Comparison of ENCODE assay signal across 17 cellular contexts in the genomic region with DNA sequence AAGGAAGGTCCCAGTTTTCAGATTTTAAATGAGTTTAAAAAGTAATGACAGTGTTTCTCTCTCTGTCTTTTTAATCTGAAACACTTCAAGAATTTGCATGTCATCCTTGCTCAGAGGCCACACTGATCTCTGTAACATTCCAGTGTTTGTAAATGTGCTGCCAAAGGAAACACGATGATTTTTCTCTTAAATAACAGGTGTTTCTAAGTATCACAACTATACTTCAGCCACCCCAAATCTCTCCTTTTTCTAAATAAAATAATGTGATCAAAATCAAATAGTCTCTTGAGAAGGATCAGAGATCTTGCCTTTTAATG. TPM values are rescaled to one million over a fixed set of nuclear protein-coding genes. Genes with fewer than 3 reads are reported as not detected.
DNase-seq lines count a peak whose midpoint lies in the region; ATAC-seq and TF ChIP-seq lines count a peak whose summit lies in the region.
"Had no signal": no experiment of that assay in that cellular context is flagged by ENCODE, and none has a peak within 500 bp of the region (broad histone marks: within the 10 kb centered on the region; RNA-seq: fewer than 3 reads in every experiment).

No MANE protein-coding gene starts in this region.

- H3F3A ChIP-seq in SK-N-SH (replicated peaks; ENCODE audit: insufficient read depth) = no peaks in the 10 kb centered on the region

- peaks cover 0 to 7% of the 10 kb centered on the region in 2 experiments; a peak in 1 of 4 replicates for H3K4me1 ChIP-seq in SK-N-SH (ENCODE audit: control insufficient read depth in 1 of 2, insufficient read depth in 2 of 2, low read depth in 1 of 2, low read length in 1 of 2)
- H3K4me1 ChIP-seq in spleen = peaks cover 7 to 67% (median 36%) of the 10 kb centered on the region in 6 donors
- peaks cover 13 to 20% (median 18%) of the 10 kb centered on the region in 4 donors for H3K4me1 ChIP-seq in esophagus muscularis mucosa

- POLR2A ChIA-PET in SK-N-SH (lab: Yijun Ruan, JAX) = no interaction called here
- POLR2A ChIA-PET in activated naive CD8-positive, alpha-beta T cell treated with anti-CD3 and anti-CD28 coated beads, Interleukin-2, amount 10 ng/mL, durations not matched to agents 7 days and 5 days (lab: Charles Lee) = interaction anchor here (2.1 to 6.9 kb wide), 2 partner anchors 9 to 45 kb away, joined by 6 to 169 read pairs; a partner anchor contains a TSS

- CTCF ChIA-PET in SK-N-SH (lab: Yijun Ruan, JAX) = no interaction called here

- no peaks in the 10 kb centered on the region for H3K9me3 Mint-ChIP-seq in activated naive CD8-positive, alpha-beta T cell treated with anti-CD3 and anti-CD28 coated beads, Interleukin-2, amount 10 ng/mL, durations not matched to agents 7 days and 5 days

- no peaks in the 10 kb centered on the region for H4K20me1 ChIP-seq in SK-N-SH (ENCODE audit: insufficient read depth)

- no peaks in the 10 kb centered on the region for H3K36me3 ChIP-seq in SK-N-SH (replicated peaks in 1 of 2; ENCODE audit: control insufficient read depth in 1 of 2, insufficient read depth in 2 of 2, low read length in 1 of 2)
- H3K36me3 ChIP-seq in spleen = no peaks in the 10 kb centered on the region
- H3K36me3 ChIP-seq in esophagus muscularis mucosa = no peaks in the 10 kb centered on the region
- H3K36me3 ChIP-seq: tibial artery had no signal

- 52% methylated on average over 1 of the region's 1 CpG for WGBS in SK-N-SH (ENCODE audit: low lambda C conversion rate)
- WGBS in spleen, 5 donors = 34 to 76% (median 52%) methylated on average over 1 of the region's 1 CpG
- WGBS in esophagus muscularis mucosa = 67% methylated on average over 1 of the region's 1 CpG

- peak overlapping the region; percentile 4 for H3K4me3 Mint-ChIP-seq in activated naive CD8-positive, alpha-beta T cell treated with anti-CD3 and anti-CD28 coated beads, Interleukin-2, amount 10 ng/mL, durations not matched to agents 7 days and 5 days

- TF ChIP-seq POLR2A in spleen (IDR thresholded peaks at IDR 0.05) = no peak
- no peak for TF ChIP-seq POLR2A in esophagus muscularis mucosa (IDR thresholded peaks at IDR 0.05; ENCODE audit: low read depth)

- H3K9me3 ChIP-seq in SK-N-SH = no peaks in the 10 kb centered on the region
- no peaks in the 10 kb centered on the region for H3K9me3 ChIP-seq in spleen
- H3K9me3 ChIP-seq in esophagus muscularis mucosa = no peaks in the 10 kb centered on the region
- H3K9me3 ChIP-seq: tibial artery had no signal

- TF ChIP-seq CTCF in SK-N-SH (IDR thresholded peaks at IDR 0.05) (no peak), spleen (IDR thresholded peaks at IDR 0.05 in 8 of 11, conservative IDR thresholded peaks at IDR 0.05 in 3 of 11) (no peak), esophagus muscularis mucosa (IDR thresholded peaks at IDR 0.05) (no peak)

- H3K79me2 ChIP-seq in SK-N-SH (ENCODE audit: insufficient read depth) = no peaks in the 10 kb centered on the region

- intact Hi-C loops in spleen (cut with DNase I; ENCODE audit: low total_unique reads) = no loop called here
- intact Hi-C loops in esophagus muscularis mucosa (cut with DNase I) = loop anchor here (10.0 kb wide), 1 partner anchor 389 kb away; a partner anchor contains a TSS

- DNase-seq in SK-N-SH (no peak), iris pigment epithelial cell (ENCODE audit: low read depth) (peak; percentile 36), spleen (no peak), HuH-7.5 (ENCODE audit: low spot score) (no peak), esophagus muscularis mucosa (ENCODE audit: extremely low spot score) (no peak), NCI-H2081 treated with DMSO at 0.1 percent for 48 hours (lab: John Stamatoyannopoulos, UW) (no peak)
- no peak for DNase-seq in activated naive CD8-positive, alpha-beta T cell treated with anti-CD3 and anti-CD28 coated beads, Interleukin-2, amount 10 ng/mL, durations not matched to agents 7 days and 5 days
- DNase-seq: activated T-cell treated with anti-CD3 and anti-CD28 coated beads, Interleukin-2, amount 50 U/mL, for 1 hour; COR-L47; NCI-H1930; NCI-H774; SHP77; tibial artery had no signal

- no peak for TF ChIP-seq EP300 in SK-N-SH (IDR thresholded peaks at IDR 0.05; ENCODE audit: borderline replicate concordance in 1 of 2, low read depth in 1 of 2, low read length in 1 of 2)
- no peak for TF ChIP-seq EP300 in esophagus muscularis mucosa (IDR thresholded peaks at IDR 0.05)

- ATAC-seq in SK-N-SH treated with all-trans-retinoic acid at 6 μM for 48 hours = no peak
- ATAC-seq in activated naive CD8-positive, alpha-beta T cell treated with anti-CD3 and anti-CD28 coated beads, Interleukin-2, amount 10 ng/mL, durations not matched to agents 7 days and 5 days (ENCODE audit: low read depth) = no peak

- H3K27me3 ChIP-seq in SK-N-SH (ENCODE audit: insufficient read depth) (no peaks in the 10 kb centered on the region), spleen (replicated peaks in 1 of 7) (no peaks in the 10 kb centered on the region), esophagus muscularis mucosa (no peaks in the 10 kb centered on the region)
- H3K27me3 ChIP-seq: tibial artery had no signal

- peaks cover 63% of the 10 kb centered on the region for H3K4me1 Mint-ChIP-seq in activated naive CD8-positive, alpha-beta T cell treated with anti-CD3 and anti-CD28 coated beads, Interleukin-2, amount 10 ng/mL, durations not matched to agents 7 days and 5 days

- peaks cover 18% of the 10 kb centered on the region for H3K36me3 Mint-ChIP-seq in activated naive CD8-positive, alpha-beta T cell treated with anti-CD3 and anti-CD28 coated beads, Interleukin-2, amount 10 ng/mL, durations not matched to agents 7 days and 5 days

- H2AFZ ChIP-seq in SK-N-SH (ENCODE audit: low read depth) = 0 out of 2 replicates have a peak overlapping the region, but pooled peaks have one; percentile 4

- no peak overlapping the region for H3K27ac ChIP-seq in SK-N-SH (ENCODE audit: low read depth in 2 of 2, low read length in 1 of 2)
- H3K27ac ChIP-seq in spleen = peak overlapping the region in 7 of 8 donors; percentile 71 to 99 (median 98)
- H3K27ac ChIP-seq in esophagus muscularis mucosa (replicated peaks in 1 of 4) = no peak overlapping the region
- H3K27ac ChIP-seq: 22Rv1, KMS-11, tibial artery had no signal

- H3K4me2 ChIP-seq in SK-N-SH = no peak overlapping the region
- H3K4me2 ChIP-seq: KMS-11 had no signal

- no peaks in the 10 kb centered on the region for H3K27me3 Mint-ChIP-seq in activated naive CD8-positive, alpha-beta T cell treated with anti-CD3 and anti-CD28 coated beads, Interleukin-2, amount 10 ng/mL, durations not matched to agents 7 days and 5 days

- no peak overlapping the region for H3K27ac Mint-ChIP-seq in activated naive CD8-positive, alpha-beta T cell treated with anti-CD3 and anti-CD28 coated beads, Interleukin-2, amount 10 ng/mL, durations not matched to agents 7 days and 5 days

- H3K9ac ChIP-seq in SK-N-SH = no peak overlapping the region
- H3K9ac ChIP-seq: KMS-11 had no signal

- no peak for TF ChIP-seq RAD21 in SK-N-SH (IDR thresholded peaks at IDR 0.05; ENCODE audit: low read length)

- no peaks in the 10 kb centered on the region for H3K9me2 ChIP-seq in SK-N-SH

- H3K4me3 ChIP-seq in SK-N-SH (ENCODE audit: low read depth in 2 of 2, low read length in 1 of 2) (no peak overlapping the region), spleen (peak overlapping the region in 1 of 8 donors; percentile 88), esophagus muscularis mucosa (no peak overlapping the region)
- H3K4me3 ChIP-seq: tibial artery had no signal

TF ChIP-seq in SK-N-SH, 30 proteins besides CTCF, POLR2A, EP300 and RAD21 (continues in another document):
- TF ChIP-seq EZH2phosphoT487 (IDR thresholded peaks at IDR 0.05; ENCODE audit: borderline replicate concordance, low read depth) (no peak), MEF2A (IDR thresholded peaks at IDR 0.05; ENCODE audit: borderline replicate concordance, low read depth) (no peak), NRF1 (IDR thresholded peaks at IDR 0.05; ENCODE audit: low read depth, low read length) (no peak)

TF ChIP-seq in SK-N-SH treated with all-trans-retinoic acid at 6 μM for 48 hours, 23 proteins besides CTCF, POLR2A, EP300 and RAD21 (continues in another document):
- TF ChIP-seq, protein P1, sequence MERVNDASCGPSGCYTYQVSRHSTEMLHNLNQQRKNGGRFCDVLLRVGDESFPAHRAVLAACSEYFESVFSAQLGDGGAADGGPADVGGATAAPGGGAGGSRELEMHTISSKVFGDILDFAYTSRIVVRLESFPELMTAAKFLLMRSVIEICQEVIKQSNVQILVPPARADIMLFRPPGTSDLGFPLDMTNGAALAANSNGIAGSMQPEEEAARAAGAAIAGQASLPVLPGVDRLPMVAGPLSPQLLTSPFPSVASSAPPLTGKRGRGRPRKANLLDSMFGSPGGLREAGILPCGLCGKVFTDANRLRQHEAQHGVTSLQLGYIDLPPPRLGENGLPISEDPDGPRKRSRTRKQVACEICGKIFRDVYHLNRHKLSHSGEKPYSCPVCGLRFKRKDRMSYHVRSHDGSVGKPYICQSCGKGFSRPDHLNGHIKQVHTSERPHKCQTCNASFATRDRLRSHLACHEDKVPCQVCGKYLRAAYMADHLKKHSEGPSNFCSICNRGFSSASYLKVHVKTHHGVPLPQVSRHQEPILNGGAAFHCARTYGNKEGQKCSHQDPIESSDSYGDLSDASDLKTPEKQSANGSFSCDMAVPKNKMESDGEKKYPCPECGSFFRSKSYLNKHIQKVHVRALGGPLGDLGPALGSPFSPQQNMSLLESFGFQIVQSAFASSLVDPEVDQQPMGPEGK (CRISPR knock-in tag; IDR thresholded peaks at IDR 0.05; ENCODE audit: borderline replicate concordance) = no peak
- TF ChIP-seq SNAI2 (CRISPR knock-in tag; IDR thresholded peaks at IDR 0.05) (no peak), TOX (CRISPR knock-in tag; IDR thresholded peaks at IDR 0.05; ENCODE audit: borderline replicate concordance) (no peak), ZNF565 (CRISPR knock-in tag; conservative IDR thresholded peaks at IDR 0.05; ENCODE audit: low read depth) (no peak)

RNA-seq across cellular contexts. Expression of a gene that starts 3.3 kb away (rescaled TPM):
- polyA plus RNA-seq in SK-N-SH (2012; rRNA removed) = 9.7 and 10.9 TPM in 2 replicates
- 11.7 and 12.8 TPM in 2 replicates for polyA plus RNA-seq in SK-N-SH (2012; cell fraction: cytosol; rRNA removed)
- polyA plus RNA-seq in SK-N-SH (2012; cell fraction: nucleus; rRNA removed) = 6.1 and 8.3 TPM in 2 replicates
- 10 to 100 TPM; 24.7 to 28.2 TPM for total RNA-seq in activated naive CD8-positive, alpha-beta T cell treated with anti-CD3 and anti-CD28 coated beads, Interleukin-2, amount 10 ng/mL, durations not matched to agents 7 days and 5 days
- 10 to 100 TPM; 26.9 to 61.7 (median 42.4) TPM for total RNA-seq in spleen
- polyA plus RNA-seq in spleen = 1 to 10 TPM; 3.8 to 7.2 (median 5.9) TPM
- 10 to 100 TPM; 14.5 to 17.0 (median 16.0) TPM for total RNA-seq in esophagus muscularis mucosa

RNA-seq across cellular contexts. Expression of a gene that starts 8.7 kb away (rescaled TPM):
- polyA plus RNA-seq in SK-N-SH (2012; rRNA removed) = under 0.01 TPM in 1 of 2 replicates, not detected in the other
- polyA plus RNA-seq in SK-N-SH (2012; cell fraction: cytosol; rRNA removed) = 0.01 and 0.03 TPM in 2 replicates
- polyA plus RNA-seq in SK-N-SH (2012; cell fraction: nucleus; rRNA removed) = 0.01 TPM in 1 of 2 replicates, not detected in the other
- 10 to 100 TPM; 23.2 to 23.6 TPM for total RNA-seq in activated naive CD8-positive, alpha-beta T cell treated with anti-CD3 and anti-CD28 coated beads, Interleukin-2, amount 10 ng/mL, durations not matched to agents 7 days and 5 days
- 10 to 100 TPM; 13.7 to 28.6 (median 16.1) TPM for total RNA-seq in spleen
- 10 to 100 TPM in 1 of 3 donors, 1 to 10 TPM in 2; 9.4 to 10.7 (median 9.8) TPM for polyA plus RNA-seq in spleen
- total RNA-seq in esophagus muscularis mucosa = 1 to 10 TPM in 1 of 4 donors, under 1 TPM in 3; 0.32 to 2.5 (median 0.49) TPM
- total RNA-seq: epithelial cell of proximal tubule had no signal

Comparison
In these comparisons a context has a peak if more than half of its experiments do, and no peak if none do; other contexts are left out.
1. H3K27ac ChIP-seq: peak in spleen (7 of 8); none in SK-N-SH (0 of 2) and esophagus muscularis mucosa (0 of 4).
2. RNA of a gene that starts 8.7 kb away (total RNA-seq): 23.2 to 23.6 TPM in activated naive CD8-positive, alpha-beta T cell treated with anti-CD3 and anti-CD28 coated beads, Interleukin-2, amount 10 ng/mL, durations not matched to agents 7 days and 5 days and 13.7 to 28.6 TPM in spleen; 0.32 to 2.5 TPM in esophagus muscularis mucosa; every median in the first group is over 4 times any median in the second.